Comparison of ENCODE assay signal across 1 cellular context in genomic region chr17:42094375-42095069, GRCh38.
A peak's percentile ranks its signal among the peaks of the same experiment; 100 is the strongest.
TF ChIP-seq lines count a peak whose summit lies in the region.

No MANE protein-coding gene starts in this region.

TF ChIP-seq in K562, 482 proteins besides CTCF, POLR2A, EP300 and RAD21:
- TF ChIP-seq MCM7 (IDR thresholded peaks at IDR 0.05) (no peak), ZFP36 (IDR thresholded peaks at IDR 0.05; ENCODE audit: low read depth, low read length, partially characterized antibody) (no peak), GATAD2A (IDR thresholded peaks at IDR 0.05) (peak; percentile 57; the same call in 1 of the 2 replicates), TAF7 (tag; IDR thresholded peaks at IDR 0.05) (no peak), TBL1XR1 (IDR thresholded peaks at IDR 0.05; ENCODE audit: low read length in 2 of 2) (no peak), ARID1B (IDR thresholded peaks at IDR 0.05) (0 out of 2 replicates have a peak, but pooled peaks have one; percentile 22), ZBTB26 (CRISPR knock-in tag; IDR thresholded peaks at IDR 0.05) (0 out of 2 replicates have a peak, but pooled peaks have one; percentile 52), CBFA2T3 (IDR thresholded peaks at IDR 0.05) (0 out of 2 replicates have a peak, but pooled peaks have one; percentile 15), MTA1 (IDR thresholded peaks at IDR 0.05; ENCODE audit: borderline replicate concordance) (no peak), ZNF384 (IDR thresholded peaks at IDR 0.05; ENCODE audit: low read depth, low read length) (no peak), ZNF764 (CRISPR knock-in tag; IDR thresholded peaks at IDR 0.05; ENCODE audit: low read depth) (no peak), ZNF57 (CRISPR knock-in tag; IDR thresholded peaks at IDR 0.05) (no peak), HCFC1 (IDR thresholded peaks at IDR 0.05; ENCODE audit: low read depth, low read length) (no peak), MAX (CRISPR knock-in tag; IDR thresholded peaks at IDR 0.05) (no peak), PKNOX1 (IDR thresholded peaks at IDR 0.05) (peak; percentile 57; the same call in 1 of the 2 replicates), EGR1 (conservative IDR thresholded peaks at IDR 0.05) (0 out of 2 replicates have a peak, but pooled peaks have one; percentile 12), ELF4 (CRISPR knock-in tag; IDR thresholded peaks at IDR 0.05) (peak; percentile 70; the same call in 1 of the 2 replicates), PTBP1 (IDR thresholded peaks at IDR 0.05; ENCODE audit: low read depth, low read length) (no peak), HDAC6 (IDR thresholded peaks at IDR 0.05; ENCODE audit: low read depth, low read length) (no peak), OTX1 (CRISPR knock-in tag; IDR thresholded peaks at IDR 0.05) (0 out of 2 replicates have a peak, but pooled peaks have one; percentile 8), HDAC1 (IDR thresholded peaks at IDR 0.05) (0 out of 4 replicates have a peak, but pooled peaks of 1 of the 2 experiments have one; percentile 19)
- TF ChIP-seq, protein P1, sequence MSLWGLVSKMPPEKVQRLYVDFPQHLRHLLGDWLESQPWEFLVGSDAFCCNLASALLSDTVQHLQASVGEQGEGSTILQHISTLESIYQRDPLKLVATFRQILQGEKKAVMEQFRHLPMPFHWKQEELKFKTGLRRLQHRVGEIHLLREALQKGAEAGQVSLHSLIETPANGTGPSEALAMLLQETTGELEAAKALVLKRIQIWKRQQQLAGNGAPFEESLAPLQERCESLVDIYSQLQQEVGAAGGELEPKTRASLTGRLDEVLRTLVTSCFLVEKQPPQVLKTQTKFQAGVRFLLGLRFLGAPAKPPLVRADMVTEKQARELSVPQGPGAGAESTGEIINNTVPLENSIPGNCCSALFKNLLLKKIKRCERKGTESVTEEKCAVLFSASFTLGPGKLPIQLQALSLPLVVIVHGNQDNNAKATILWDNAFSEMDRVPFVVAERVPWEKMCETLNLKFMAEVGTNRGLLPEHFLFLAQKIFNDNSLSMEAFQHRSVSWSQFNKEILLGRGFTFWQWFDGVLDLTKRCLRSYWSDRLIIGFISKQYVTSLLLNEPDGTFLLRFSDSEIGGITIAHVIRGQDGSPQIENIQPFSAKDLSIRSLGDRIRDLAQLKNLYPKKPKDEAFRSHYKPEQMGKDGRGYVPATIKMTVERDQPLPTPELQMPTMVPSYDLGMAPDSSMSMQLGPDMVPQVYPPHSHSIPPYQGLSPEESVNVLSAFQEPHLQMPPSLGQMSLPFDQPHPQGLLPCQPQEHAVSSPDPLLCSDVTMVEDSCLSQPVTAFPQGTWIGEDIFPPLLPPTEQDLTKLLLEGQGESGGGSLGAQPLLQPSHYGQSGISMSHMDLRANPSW (CRISPR knock-in tag; IDR thresholded peaks at IDR 0.05) = no peak
